11 cellular contexts compared by ENCODE assay signal in the genomic region with DNA sequence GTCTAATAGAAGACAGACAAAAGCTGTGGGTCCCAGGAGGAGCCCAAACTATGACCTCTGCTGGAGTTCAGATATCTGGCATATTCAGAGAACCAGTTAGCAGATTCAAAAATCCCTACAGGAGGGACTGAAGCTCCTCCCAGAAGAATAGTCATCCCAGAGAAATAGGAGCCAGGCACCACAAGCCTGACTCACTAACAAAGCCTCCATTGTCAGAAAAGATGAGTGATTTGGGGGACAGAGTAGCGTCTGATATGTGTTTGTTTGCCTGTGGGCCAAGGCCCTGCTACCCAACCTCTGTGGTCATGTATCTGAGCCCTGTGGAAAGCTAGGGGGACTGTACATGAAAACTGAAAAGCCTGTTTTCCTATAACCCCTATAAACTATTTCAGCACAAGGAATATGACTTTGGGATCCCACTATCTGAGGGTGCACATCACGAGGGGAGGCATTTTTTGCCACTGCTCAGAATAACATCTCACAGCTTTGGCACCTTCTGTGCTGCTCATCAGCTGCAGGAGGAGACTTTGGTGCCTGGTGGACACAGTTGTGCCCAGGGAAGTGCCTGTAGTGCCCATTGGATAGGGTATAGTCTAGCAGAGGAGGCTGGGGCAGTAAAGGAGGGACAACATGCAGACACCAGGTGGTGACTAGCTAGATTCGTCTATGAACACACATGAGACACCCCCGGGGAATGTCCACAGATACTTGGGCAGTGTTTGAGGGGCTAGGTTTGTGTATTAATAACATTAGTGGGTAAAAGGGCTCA. TPM values are rescaled to one million over a fixed set of nuclear protein-coding genes. Genes with fewer than 3 reads are reported as not detected.
DNase-seq lines count a peak whose midpoint lies in the region; ATAC-seq and TF ChIP-seq lines count a peak whose summit lies in the region.
"Had no signal": no experiment of that assay in that cellular context is flagged by ENCODE, and none has a peak within 500 bp of the region (broad histone marks: within the 10 kb centered on the region; RNA-seq: fewer than 3 reads in every experiment).

No MANE protein-coding gene starts in this region.

- peaks cover 18% of the 10 kb centered on the region for H3K27me3 Mint-ChIP-seq in stimulated activated memory B cell treated with anti-CD40 and anti-IgM and Interleukin-4, amounts not matched to agents 10 μg/mL and 1 μg/mL and 100 μg/mL, for 72 hours
- peaks cover 6% of the 10 kb centered on the region for H3K27me3 Mint-ChIP-seq in activated CD8-positive, alpha-beta T cell treated with anti-CD3 and anti-CD28 coated beads, Interleukin-2, amount 10 ng/mL, durations not matched to agents 7 days and 5 days (ENCODE audit: low read depth)

- H3K4me1 Mint-ChIP-seq in stimulated activated memory B cell treated with anti-CD40 and anti-IgM and Interleukin-4, amounts not matched to agents 10 μg/mL and 1 μg/mL and 100 μg/mL, for 72 hours: no peaks in the 10 kb centered on the region
- no peaks in the 10 kb centered on the region for H3K4me1 Mint-ChIP-seq in activated CD8-positive, alpha-beta T cell treated with anti-CD3 and anti-CD28 coated beads, Interleukin-2, amount 10 ng/mL, durations not matched to agents 7 days and 5 days (ENCODE audit: low read depth)

- H3K36me3 Mint-ChIP-seq in stimulated activated memory B cell treated with anti-CD40 and anti-IgM and Interleukin-4, amounts not matched to agents 10 μg/mL and 1 μg/mL and 100 μg/mL, for 72 hours: no peaks in the 10 kb centered on the region
- H3K36me3 Mint-ChIP-seq in activated CD8-positive, alpha-beta T cell treated with anti-CD3 and anti-CD28 coated beads, Interleukin-2, amount 10 ng/mL, durations not matched to agents 7 days and 5 days (ENCODE audit: low read depth): no peaks in the 10 kb centered on the region

- intact Hi-C loops in body of pancreas (cut with DNase I): no loop called here

- TF ChIP-seq CTCF in body of pancreas (IDR thresholded peaks at IDR 0.05): no peak

- no peak overlapping the region for H3K4me3 ChIP-seq in body of pancreas

- CTCF ChIA-PET in activated CD8-positive, alpha-beta T cell treated with anti-CD3 and anti-CD28 coated beads, Interleukin-2, amount 10 ng/mL, durations not matched to agents 7 days and 5 days (lab: Charles Lee): no interaction called here

- peak overlapping the region in 3 of 4 donors; percentile 35 to 62 (median 45) for H3K27ac ChIP-seq in body of pancreas

- peak; percentile 77 for ATAC-seq in body of pancreas
- peak; percentile 31 for ATAC-seq in stimulated activated memory B cell treated with anti-CD40 and anti-IgM and Interleukin-4, amounts not matched to agents 10 μg/mL and 1 μg/mL and 100 μg/mL, for 72 hours
- no peak for ATAC-seq in activated CD8-positive, alpha-beta T cell treated with anti-CD3 and anti-CD28 coated beads, Interleukin-2, amount 10 ng/mL, durations not matched to agents 7 days and 5 days

- no peak overlapping the region for H3K4me3 Mint-ChIP-seq in stimulated activated memory B cell treated with anti-CD40 and anti-IgM and Interleukin-4, amounts not matched to agents 10 μg/mL and 1 μg/mL and 100 μg/mL, for 72 hours
- no peak overlapping the region for H3K4me3 Mint-ChIP-seq in activated CD8-positive, alpha-beta T cell treated with anti-CD3 and anti-CD28 coated beads, Interleukin-2, amount 10 ng/mL, durations not matched to agents 7 days and 5 days
- H3K4me3 Mint-ChIP-seq: nephron had no signal

- H3K27ac Mint-ChIP-seq in stimulated activated memory B cell treated with anti-CD40 and anti-IgM and Interleukin-4, amounts not matched to agents 10 μg/mL and 1 μg/mL and 100 μg/mL, for 72 hours: no peak overlapping the region
- no peak overlapping the region for H3K27ac Mint-ChIP-seq in activated CD8-positive, alpha-beta T cell treated with anti-CD3 and anti-CD28 coated beads, Interleukin-2, amount 10 ng/mL, durations not matched to agents 7 days and 5 days
- H3K27ac Mint-ChIP-seq: nephron had no signal

- no peaks in the 10 kb centered on the region for H3K4me1 ChIP-seq in body of pancreas

- WGBS in body of pancreas, 2 donors: 47 to 54% methylated on average over 3 to 4 of the region's 4 CpGs

- DNase-seq in HPDE6-E6E7 (ENCODE audit: extremely low spot score): peak; percentile 73
- DNase-seq in body of pancreas: peak in 2 of 4 donors; percentile 13 to 36
- DNase-seq in hepatic stellate cell (ENCODE audit: low spot score): peak; percentile 86
- DNase-seq in activated CD8-positive, alpha-beta T cell treated with anti-CD3 and anti-CD28 coated beads, Interleukin-2, amount 10 ng/mL, durations not matched to agents 7 days and 5 days: no peak
- no peak for DNase-seq in DMS 273 treated with DMSO at 0.1 percent for 48 hours (lab: John Stamatoyannopoulos, UW)
- DNase-seq in SHP77 treated with DMSO at 0.1 percent for 48 hours (lab: John Stamatoyannopoulos, UW): no peak
- no peak for DNase-seq in stimulated activated naive CD4-positive, alpha-beta T cell treated with Interleukin-2 at 50 U/mL for 16 hours (lab: John Stamatoyannopoulos, UW)
- DNase-seq: GOT3; NK-92 treated with Interleukin-12 subunit alpha and Interleukin-12 subunit beta, amount 100 ng/mL, for 24 hours had no signal

- H3K9me3 ChIP-seq in body of pancreas: no peaks in the 10 kb centered on the region

- TF ChIP-seq POLR2A in body of pancreas (IDR thresholded peaks at IDR 0.05): no peak

- no peaks in the 10 kb centered on the region for H3K27me3 ChIP-seq in body of pancreas

- no peaks in the 10 kb centered on the region for H3K36me3 ChIP-seq in body of pancreas (replicated peaks in 1 of 2; ENCODE audit: insufficient read depth in 1 of 2, low read depth in 2 of 2)

- H3K9me3 Mint-ChIP-seq in stimulated activated memory B cell treated with anti-CD40 and anti-IgM and Interleukin-4, amounts not matched to agents 10 μg/mL and 1 μg/mL and 100 μg/mL, for 72 hours: no peaks in the 10 kb centered on the region
- no peaks in the 10 kb centered on the region for H3K9me3 Mint-ChIP-seq in activated CD8-positive, alpha-beta T cell treated with anti-CD3 and anti-CD28 coated beads, Interleukin-2, amount 10 ng/mL, durations not matched to agents 7 days and 5 days (ENCODE audit: insufficient read depth)
- H3K9me3 Mint-ChIP-seq: nephron had no signal

- POLR2A ChIA-PET in activated CD8-positive, alpha-beta T cell treated with anti-CD3 and anti-CD28 coated beads, Interleukin-2, amount 10 ng/mL, durations not matched to agents 7 days and 5 days (lab: Charles Lee): no interaction called here

RNA-seq across cellular contexts. Expression of a gene that starts 9.7 kb away (rescaled TPM):
- 10 to 100 TPM; 20.0 to 44.2 TPM for total RNA-seq in body of pancreas
- total RNA-seq in activated CD8-positive, alpha-beta T cell treated with anti-CD3 and anti-CD28 coated beads, Interleukin-2, amount 10 ng/mL, durations not matched to agents 7 days and 5 days: not detected

RNA-seq across cellular contexts. Expression of a gene that starts 28.6 kb away (rescaled TPM):
- 1 to 10 TPM; 1.3 to 3.0 TPM for total RNA-seq in body of pancreas
- total RNA-seq in activated CD8-positive, alpha-beta T cell treated with anti-CD3 and anti-CD28 coated beads, Interleukin-2, amount 10 ng/mL, durations not matched to agents 7 days and 5 days: not detected

RNA-seq across cellular contexts. Expression of a gene that starts 29.0 kb away (rescaled TPM):
- total RNA-seq in body of pancreas: 1 to 10 TPM; 3.0 to 7.3 TPM
- not detected for total RNA-seq in activated CD8-positive, alpha-beta T cell treated with anti-CD3 and anti-CD28 coated beads, Interleukin-2, amount 10 ng/mL, durations not matched to agents 7 days and 5 days

Comparison
In these comparisons a context has a peak if more than half of its experiments do, and no peak if none do; other contexts are left out.
1. DNase-seq: peak in HPDE6-E6E7 (single experiment) and hepatic stellate cell (single experiment); none in activated CD8-positive, alpha-beta T cell treated with anti-CD3 and anti-CD28 coated beads, Interleukin-2, amount 10 ng/mL, durations not matched to agents 7 days and 5 days (single experiment), DMS 273 treated with DMSO at 0.1 percent for 48 hours (single experiment), SHP77 treated with DMSO at 0.1 percent for 48 hours (single experiment) and stimulated activated naive CD4-positive, alpha-beta T cell treated with Interleukin-2 at 50 U/mL for 16 hours (single experiment).
2. RNA of a gene that starts 9.7 kb away (total RNA-seq): 20.0 to 44.2 TPM in body of pancreas; not detected in activated CD8-positive, alpha-beta T cell treated with anti-CD3 and anti-CD28 coated beads, Interleukin-2, amount 10 ng/mL, durations not matched to agents 7 days and 5 days; every median in the first group is over 10 times any median in the second.